8 cellular contexts compared by ENCODE assay signal in the genomic region with DNA sequence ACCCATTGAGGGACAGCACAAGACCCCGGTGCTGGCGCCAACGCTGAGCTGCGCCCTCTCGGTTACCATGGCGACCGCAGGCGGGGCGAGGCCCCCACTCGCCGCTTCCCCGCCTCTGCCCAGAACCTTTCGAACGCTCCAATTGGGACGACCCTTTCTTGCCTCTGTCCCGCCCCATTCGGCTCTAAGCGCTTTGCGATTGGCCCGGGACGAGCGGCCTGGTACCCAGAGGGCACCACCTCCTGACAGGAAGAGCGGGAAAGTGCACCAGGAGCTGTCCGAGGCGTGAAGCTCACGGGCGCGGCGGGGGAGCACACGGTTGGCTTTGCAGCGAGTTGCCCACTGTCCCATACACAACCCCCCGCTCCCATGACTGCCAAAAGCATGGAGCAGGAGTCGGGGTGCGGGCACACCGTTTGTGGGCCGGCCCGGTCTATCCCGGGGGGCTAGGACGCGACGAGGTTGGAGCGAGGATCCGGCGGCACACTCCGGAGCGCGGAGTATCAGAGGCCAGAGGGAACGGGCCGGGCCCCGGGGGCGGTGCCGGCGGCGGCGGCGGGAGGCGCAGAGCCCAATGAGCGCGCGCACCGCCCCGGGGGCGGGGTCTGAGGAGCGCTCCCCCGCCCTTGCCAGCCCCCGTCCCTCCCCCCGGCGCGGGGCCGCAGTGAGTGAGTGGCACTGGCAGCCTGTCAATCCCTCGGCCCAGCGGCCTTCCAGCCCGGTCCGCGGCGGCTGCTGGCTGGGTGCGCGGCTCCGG. TPM values are rescaled to one million over a fixed set of nuclear protein-coding genes. Genes with fewer than 3 reads are reported as not detected.
DNase-seq lines count a peak whose midpoint lies in the region; ATAC-seq and TF ChIP-seq lines count a peak whose summit lies in the region.

No MANE protein-coding gene starts in this region.

- H3K9ac ChIP-seq in GM23248 = peak overlapping the region; percentile 45; the same call in 1 of the 2 replicates

- in situ Hi-C loops in GM23248 (cut with MboI) = no loop called here

- H3F3A ChIP-seq in DOHH2 (ENCODE audit: control insufficient read depth, insufficient read depth) = peaks cover 14% of the 10 kb centered on the region; the same call in 1 of the 2 replicates
- H3F3A ChIP-seq in GM23248 (ENCODE audit: insufficient read depth) = peaks cover 28% of the 10 kb centered on the region

- H3K4me3 Mint-ChIP-seq in activated T-helper 17 cell treated with anti-CD3 and anti-CD28 coated beads, Interleukin-2, amount 50 U/mL, for 72 hours = peak overlapping the region; percentile 90
- peak overlapping the region; percentile 93 to 99 (median 96) for H3K4me3 Mint-ChIP-seq in naive thymus-derived CD8-positive, alpha-beta T cell
- peak overlapping the region; percentile 97 to 98 for H3K4me3 Mint-ChIP-seq in stimulated activated naive B cell treated with anti-CD40 and anti-IgM and Interleukin-4, amounts not matched to agents 10 μg/mL and 1 μg/mL and 100 μg/mL, for 72 hours

- H3K4me3 ChIP-seq in DOHH2 (ENCODE audit: low read length) (peak overlapping the region; percentile 77), GM23248 (peak overlapping the region; percentile 65), fibroblast of mammary gland (ENCODE audit: control insufficient read depth, low read depth, low read length) (peak overlapping the region; percentile 55)

- H3K27ac ChIP-seq in DOHH2 (ENCODE audit: low read depth, low read length) = peak overlapping the region; percentile 71
- H3K27ac ChIP-seq in GM23248 = peak overlapping the region; percentile 7; the same call in 1 of the 2 replicates

- H3K79me2 ChIP-seq in DOHH2 (ENCODE audit: control insufficient read depth, low read length) = peaks cover 31% of the 10 kb centered on the region
- H3K79me2 ChIP-seq in GM23248 (ENCODE audit: insufficient read depth) = peaks cover 39% of the 10 kb centered on the region

- H3K36me3 ChIP-seq in DOHH2 (ENCODE audit: control insufficient read depth, low read length) (peaks cover 28% of the 10 kb centered on the region), GM23248 (ENCODE audit: low read depth) (no peaks in the 10 kb centered on the region)

- H3K4me1 Mint-ChIP-seq in activated T-helper 17 cell treated with anti-CD3 and anti-CD28 coated beads, Interleukin-2, amount 50 U/mL, for 72 hours = peaks cover 6% of the 10 kb centered on the region
- peaks cover 13 to 37% (median 20%) of the 10 kb centered on the region in 4 donors for H3K4me1 Mint-ChIP-seq in naive thymus-derived CD8-positive, alpha-beta T cell
- H3K4me1 Mint-ChIP-seq in stimulated activated naive B cell treated with anti-CD40 and anti-IgM and Interleukin-4, amounts not matched to agents 10 μg/mL and 1 μg/mL and 100 μg/mL, for 72 hours = peaks cover 35 to 54% of the 10 kb centered on the region in 2 donors

- POLR2A ChIA-PET in naive thymus-derived CD8-positive, alpha-beta T cell (lab: Charles Lee) = interaction anchor here (1.0 to 1.6 kb wide), 4 partner anchors 13 to 84 kb away, joined by 3 to 8 read pairs (median 3); a partner anchor contains a TSS

- H3K9me3 ChIP-seq in DOHH2 (ENCODE audit: control insufficient read depth, insufficient read depth, low read length) = no peaks in the 10 kb centered on the region
- no peaks in the 10 kb centered on the region for H3K9me3 ChIP-seq in GM23248 (ENCODE audit: low read depth)

- H3K36me3 Mint-ChIP-seq in activated T-helper 17 cell treated with anti-CD3 and anti-CD28 coated beads, Interleukin-2, amount 50 U/mL, for 72 hours (ENCODE audit: low read depth) = peaks cover 24% of the 10 kb centered on the region
- H3K36me3 Mint-ChIP-seq in naive thymus-derived CD8-positive, alpha-beta T cell = no peaks in the 10 kb centered on the region
- H3K36me3 Mint-ChIP-seq in stimulated activated naive B cell treated with anti-CD40 and anti-IgM and Interleukin-4, amounts not matched to agents 10 μg/mL and 1 μg/mL and 100 μg/mL, for 72 hours = peaks cover 7 to 16% of the 10 kb centered on the region in 2 donors

- no peaks in the 10 kb centered on the region for H3K27me3 Mint-ChIP-seq in activated T-helper 17 cell treated with anti-CD3 and anti-CD28 coated beads, Interleukin-2, amount 50 U/mL, for 72 hours
- no peaks in the 10 kb centered on the region for H3K27me3 Mint-ChIP-seq in naive thymus-derived CD8-positive, alpha-beta T cell
- H3K27me3 Mint-ChIP-seq in stimulated activated naive B cell treated with anti-CD40 and anti-IgM and Interleukin-4, amounts not matched to agents 10 μg/mL and 1 μg/mL and 100 μg/mL, for 72 hours = no peaks in the 10 kb centered on the region

- H3K27me3 ChIP-seq in DOHH2 (ENCODE audit: control insufficient read depth, low read length) (peaks cover 12% of the 10 kb centered on the region), GM23248 (replicated peaks; ENCODE audit: insufficient read depth) (no peaks in the 10 kb centered on the region)

- H3K4me1 ChIP-seq in DOHH2 (ENCODE audit: control insufficient read depth, low read length) = peaks cover 38% of the 10 kb centered on the region
- peaks cover 44% of the 10 kb centered on the region for H3K4me1 ChIP-seq in GM23248 (ENCODE audit: insufficient read depth)

- TF ChIP-seq CTCF in DOHH2 (IDR thresholded peaks at IDR 0.05; ENCODE audit: low read depth, low read length, poor library complexity, severe bottlenecking) = no peak
- no peak for TF ChIP-seq CTCF in fibroblast of mammary gland (conservative IDR thresholded peaks at IDR 0.05; ENCODE audit: control insufficient read depth, insufficient read depth, low read depth, low read length)

- no peaks in the 10 kb centered on the region for H3K9me3 Mint-ChIP-seq in activated T-helper 17 cell treated with anti-CD3 and anti-CD28 coated beads, Interleukin-2, amount 50 U/mL, for 72 hours
- no peaks in the 10 kb centered on the region for H3K9me3 Mint-ChIP-seq in naive thymus-derived CD8-positive, alpha-beta T cell
- no peaks in the 10 kb centered on the region for H3K9me3 Mint-ChIP-seq in stimulated activated naive B cell treated with anti-CD40 and anti-IgM and Interleukin-4, amounts not matched to agents 10 μg/mL and 1 μg/mL and 100 μg/mL, for 72 hours

- H4K20me1 ChIP-seq in DOHH2 (ENCODE audit: control insufficient read depth, insufficient read depth, low read depth, low read length) = 0 out of 2 replicates have a peak, but pooled peaks cover 11% of the 10 kb centered on the region
- H4K20me1 ChIP-seq in GM23248 (ENCODE audit: insufficient read depth) = no peaks in the 10 kb centered on the region

- ATAC-seq in activated T-helper 17 cell treated with anti-CD3 and anti-CD28 coated beads, Interleukin-2, amount 50 U/mL, for 72 hours (replicated peaks) = peak; percentile 86
- ATAC-seq in naive thymus-derived CD8-positive, alpha-beta T cell = peak; percentile 83 to 87
- ATAC-seq in stimulated activated naive B cell treated with anti-CD40 and anti-IgM and Interleukin-4, amounts not matched to agents 10 μg/mL and 1 μg/mL and 100 μg/mL, for 72 hours (replicated peaks) = peak; percentile 81 to 83

- 1 to 2% methylated on average over 55 to 64 of the region's 79 CpGs for WGBS in GM23248 (ENCODE audit: low coverage in 1 of 2, low lambda C conversion rate in 2 of 2, missing lambda C conversion rate in 2 of 2), 2 experiments

- no peaks in the 10 kb centered on the region for H3K9me2 ChIP-seq in DOHH2 (replicated peaks; ENCODE audit: control insufficient read depth, low read length)
- no peaks in the 10 kb centered on the region for H3K9me2 ChIP-seq in GM23248 (ENCODE audit: insufficient read depth)

- H3K27ac Mint-ChIP-seq in activated T-helper 17 cell treated with anti-CD3 and anti-CD28 coated beads, Interleukin-2, amount 50 U/mL, for 72 hours = peak overlapping the region; percentile 86
- peak overlapping the region; percentile 82 to 97 (median 93) for H3K27ac Mint-ChIP-seq in naive thymus-derived CD8-positive, alpha-beta T cell
- H3K27ac Mint-ChIP-seq in stimulated activated naive B cell treated with anti-CD40 and anti-IgM and Interleukin-4, amounts not matched to agents 10 μg/mL and 1 μg/mL and 100 μg/mL, for 72 hours = peak overlapping the region; percentile 99

- peak overlapping the region; percentile 56 for H2AFZ ChIP-seq in GM23248

- peak; percentile 96 for DNase-seq in GM23248
- DNase-seq in Kasumi-1 (lab: John Stamatoyannopoulos, UW) = peak; percentile 58 to 80
- DNase-seq in RKO (ENCODE audit: low spot score) = peak; percentile 98
- peak; percentile 90 for DNase-seq in fibroblast of mammary gland (ENCODE audit: low read depth)
- DNase-seq in naive thymus-derived CD8-positive, alpha-beta T cell = peak; percentile 88 to 95 (median 90)
- peak; percentile 94 for DNase-seq in stimulated activated naive B cell treated with anti-CD40 and anti-IgM and Interleukin-4, amounts not matched to agents 10 μg/mL and 1 μg/mL and 100 μg/mL, for 72 hours

- H3K4me2 ChIP-seq in DOHH2 (ENCODE audit: low read length) (peak overlapping the region; percentile 87), GM23248 (ENCODE audit: unreplicated experiment) (peak overlapping the region; percentile 69)

RNA-seq across cellular contexts. Expression of a gene that starts 1.0 kb away (rescaled TPM):
- total RNA-seq in GM23248 (2014; rRNA removed; shearing (Covaris generic)) = 27.4 and 30.9 TPM in 2 replicates
- 13.4 and 14.5 TPM in 2 replicates for polyA plus RNA-seq in GM23248 (2016; fragmentation: Nextera tagmentation; extraction: Ambion mirVana)
- total RNA-seq in activated T-helper 17 cell treated with anti-CD3 and anti-CD28 coated beads, Interleukin-2, amount 50 U/mL, for 72 hours = 10 to 100 TPM in 1 of 2 donors, 1 to 10 TPM in 1; 8.5 to 15.8 TPM
- 10 to 100 TPM; 22.2 to 27.5 TPM for total RNA-seq in naive thymus-derived CD8-positive, alpha-beta T cell
- 1 to 10 TPM; 2.9 to 4.2 (median 3.8) TPM for polyA plus RNA-seq in naive thymus-derived CD8-positive, alpha-beta T cell

RNA-seq across cellular contexts. Expression of a gene that starts 39.2 kb away (rescaled TPM):
- total RNA-seq in GM23248 (2014; rRNA removed; shearing (Covaris generic)) = 74.5 and 75.1 TPM in 2 replicates
- 65.5 and 68.5 TPM in 2 replicates for polyA plus RNA-seq in GM23248 (2016; fragmentation: Nextera tagmentation; extraction: Ambion mirVana)
- total RNA-seq in activated T-helper 17 cell treated with anti-CD3 and anti-CD28 coated beads, Interleukin-2, amount 50 U/mL, for 72 hours = 10 to 100 TPM; 42.2 to 66.5 TPM
- 10 to 100 TPM; 50.0 to 54.5 TPM for total RNA-seq in naive thymus-derived CD8-positive, alpha-beta T cell
- polyA plus RNA-seq in naive thymus-derived CD8-positive, alpha-beta T cell = 10 to 100 TPM; 50.1 to 69.6 (median 53.5) TPM

Comparison
In these comparisons a context has a peak if more than half of its experiments do, and no peak if none do; other contexts are left out.
1. Peak in every context shown above with its lines: DNase-seq, ATAC-seq, H3K4me3 ChIP-seq and H3K27ac ChIP-seq.